Comparison of ENCODE assay signal across 1 cellular context in genomic region chr19:8569066-8569761, GRCh38.
TF ChIP-seq lines count a peak whose summit lies in the region.

No MANE protein-coding gene starts in this region.

TF ChIP-seq in GM12878, 131 proteins besides CTCF, POLR2A, EP300 and RAD21 (continued from another document):
- TF ChIP-seq CEBPZ (IDR thresholded peaks at IDR 0.05; ENCODE audit: low read depth, low read length) (no peak), FOXK2 (IDR thresholded peaks at IDR 0.05) (no peak), CBX5 (IDR thresholded peaks at IDR 0.05; ENCODE audit: low read depth) (no peak), BMI1 (IDR thresholded peaks at IDR 0.05; ENCODE audit: borderline replicate concordance) (no peak), NFXL1 (IDR thresholded peaks at IDR 0.05; ENCODE audit: borderline replicate concordance) (no peak), IKZF2 (IDR thresholded peaks at IDR 0.05) (peak; percentile 76 to 78), PAX5 (IDR thresholded peaks at IDR 0.05; ENCODE audit: borderline replicate concordance, low read depth, low read length) (peak; percentile 63; the same call in 1 of the 2 replicates), CHD4 (IDR thresholded peaks at IDR 0.05) (no peak), SUZ12 (IDR thresholded peaks at IDR 0.05; ENCODE audit: unreplicated experiment) (no peak), SMC3 (IDR thresholded peaks at IDR 0.05; ENCODE audit: borderline replicate concordance, low read length) (0 out of 2 replicates have a peak, but pooled peaks have one; percentile 1), PRDM15 (CRISPR knock-in tag; IDR thresholded peaks at IDR 0.05) (no peak)
